ENCODE assay signal across 1 cellular context in genomic region chr10:10044959-10045764, GRCh38.
TF ChIP-seq lines count a peak whose summit lies in the region.

No MANE protein-coding gene starts in this region.

TF ChIP-seq in IMR-90, 13 proteins besides CTCF, POLR2A, EP300 and RAD21 (continued from another document):
- TF ChIP-seq RFX5 (IDR thresholded peaks at IDR 0.05; ENCODE audit: low read depth, low read length) = no peak
